Comparison of ENCODE assay signal across 9 cellular contexts in genomic region chr3:190339130-190339529, GRCh38. TPM values are rescaled to one million over a fixed set of nuclear protein-coding genes. Genes with fewer than 3 reads are reported as not detected.
DNase-seq lines count a peak whose midpoint lies in the region; ATAC-seq and TF ChIP-seq lines count a peak whose summit lies in the region.
"Had no signal": no experiment of that assay in that cellular context is flagged by ENCODE, and none has a peak within 500 bp of the region (broad histone marks: within the 10 kb centered on the region; RNA-seq: fewer than 3 reads in every experiment).

No MANE protein-coding gene starts in this region.

- no TSS peak for BruUV-seq in A673 (replicated peaks; lab: Mats Ljungman, UMichigan)

- H3K9ac ChIP-seq in endodermal cell (ENCODE audit: extremely low read depth, low read length, poor library complexity, severe bottlenecking), result no peak overlapping the region

- H3K4me1 Mint-ChIP-seq in endodermal cell, result no peaks in the 10 kb centered on the region

- no peak overlapping the region for H3K4me3 Mint-ChIP-seq in endodermal cell

- H3K9me3 ChIP-seq in A673 (ENCODE audit: low read depth, low read length, poor library complexity, severe bottlenecking) (peaks cover 7% of the 10 kb centered on the region), endodermal cell (ENCODE audit: control insufficient read depth, low read length) (no peaks in the 10 kb centered on the region)

- no peaks in the 10 kb centered on the region for H3K27me3 Mint-ChIP-seq in endodermal cell (ENCODE audit: insufficient read depth)

- intact Hi-C loops in A673 (cut with micrococcal nuclease; ENCODE audit: unreplicated experiment), result loop anchor here (10.0 kb wide), 1 partner anchor 234 kb away; no protein-coding TSS in a partner anchor

- H3K36me3 ChIP-seq in A673 (ENCODE audit: insufficient read depth, low read length, poor library complexity, severe bottlenecking) (no peaks in the 10 kb centered on the region), endodermal cell (ENCODE audit: control insufficient read depth, insufficient read depth, low read length) (no peaks in the 10 kb centered on the region)

- H3K4me3 ChIP-seq in A673 (ENCODE audit: low read depth, low read length, poor library complexity, severe bottlenecking) (no peak overlapping the region), endodermal cell (ENCODE audit: low read length) (no peak overlapping the region)

- peak; percentile 95 for DNase-seq in A673 (ENCODE audit: low spot score)
- no peak for DNase-seq in endodermal cell
- no peak for DNase-seq in AG08396 (ENCODE audit: low spot score)
- no peak for DNase-seq in hippocampal formation (lab: John Stamatoyannopoulos, UW)
- DNase-seq in activated effector memory CD4-positive, alpha-beta T cell treated with anti-CD3 and anti-CD28 coated beads, Interleukin-2, amount 50 U/mL, for 16 hours, result no peak
- DNase-seq: DMS79 treated with DMSO at 0.1 percent for 48 hours had no signal

- H3K27me3 ChIP-seq in A673 (replicated peaks; ENCODE audit: insufficient read depth, low read depth, low read length, poor library complexity) (no peaks in the 10 kb centered on the region), endodermal cell (ENCODE audit: control insufficient read depth, insufficient read depth, low read length, poor library complexity, severe bottlenecking) (no peaks in the 10 kb centered on the region)

- CTCF ChIA-PET in A673 (lab: Charles Lee), result interaction anchor here (1.5 kb wide), 1 partner anchor 45 kb away, joined by 3 read pairs; no protein-coding TSS in a partner anchor

- H3K4me1 ChIP-seq in A673 (ENCODE audit: insufficient read depth, low read length, poor library complexity, severe bottlenecking) (peaks cover 28% of the 10 kb centered on the region), endodermal cell (ENCODE audit: control insufficient read depth, insufficient read depth, low read length) (no peaks in the 10 kb centered on the region)

- POLR2A ChIA-PET in A673 (lab: Charles Lee; ENCODE audit: low non-redundant PET), result interaction anchor here (0.6 to 1.7 kb wide), 2 partner anchors 17 to 377 kb away, joined by 4 to 8 read pairs; partner anchors contain the start of gene CLDN1

- H3K27ac ChIP-seq in A673 (ENCODE audit: low read depth, low read length, poor library complexity, severe bottlenecking), result peak overlapping the region; percentile 75
- H3K27ac ChIP-seq in endodermal cell (ENCODE audit: low read depth, low read length), result no peak overlapping the region

- no peaks in the 10 kb centered on the region for H3K36me3 Mint-ChIP-seq in endodermal cell (ENCODE audit: low read depth)

- peak; percentile 89 for ATAC-seq in GM18907 (IDR thresholded peaks at IDR 0.05; ENCODE audit: unreplicated experiment)
- peak; percentile 51 for ATAC-seq in HG03571 (IDR thresholded peaks at IDR 0.05; ENCODE audit: unreplicated experiment)
- no peak for ATAC-seq in HG02840 (IDR thresholded peaks at IDR 0.05; ENCODE audit: low FRiP score, unreplicated experiment)

- peaks cover 7% of the 10 kb centered on the region for H3K9me3 Mint-ChIP-seq in endodermal cell

- TF ChIP-seq CTCF in A673 (conservative IDR thresholded peaks at IDR 0.05; ENCODE audit: low read depth, low read length) (peak; percentile 51), endodermal cell (conservative IDR thresholded peaks at IDR 0.05) (peak; percentile 61)

- H3K27ac Mint-ChIP-seq in endodermal cell, result no peak overlapping the region

RNA-seq across cellular contexts. Expression of gene CLDN1, which starts 16.9 kb away (rescaled TPM):
- total RNA-seq in A673 (2021) (173 and 184 TPM in 2 replicates), endodermal cell (10 to 100 TPM in 1 of 2 donors, 1 to 10 TPM in 1; 8.7 to 10.2 TPM)
- polyA plus RNA-seq in endodermal cell (2013, experiment 1 of 2), result 7.8 TPM
- 9.1 TPM for polyA plus RNA-seq in endodermal cell (2013, experiment 2 of 2)

RNA-seq across cellular contexts. Expression of gene CLDN16, which starts 48.8 kb away (rescaled TPM):
- 0.09 and 0.50 TPM in 2 replicates for total RNA-seq in A673 (2021)
- total RNA-seq in endodermal cell, result 1 to 10 TPM in 1 of 2 donors, under 1 TPM in 1; 0.40 to 1.1 TPM
- 0.14 TPM for polyA plus RNA-seq in endodermal cell (2013, experiment 1 of 2)
- polyA plus RNA-seq in endodermal cell (2013, experiment 2 of 2), result 0.25 TPM

Comparison
In these comparisons a context has a peak if more than half of its experiments do, and no peak if none do; other contexts are left out.
1. RNA of gene CLDN1, which starts 16.9 kb away (total RNA-seq): 173 to 184 TPM in A673; 8.7 to 10.2 TPM in endodermal cell; every median in the first group is over 10 times any median in the second.